Comparison of ENCODE assay signal across 9 cellular contexts in genomic region chr19:737591-738093, GRCh38. TPM values are rescaled to one million over a fixed set of nuclear protein-coding genes. Genes with fewer than 3 reads are reported as not detected.
DNase-seq lines count a peak whose midpoint lies in the region; ATAC-seq and TF ChIP-seq lines count a peak whose summit lies in the region.
"Had no signal": no experiment of that assay in that cellular context is flagged by ENCODE, and none has a peak within 500 bp of the region (broad histone marks: within the 10 kb centered on the region; RNA-seq: fewer than 3 reads in every experiment).

No MANE protein-coding gene starts in this region.

- H3K4me3 ChIP-seq in Caco-2 (ENCODE audit: low read depth, low read length) (no peak overlapping the region), Karpas-422 (ENCODE audit: low read length) (no peak overlapping the region)
- no peak overlapping the region for H3K4me3 ChIP-seq in naive thymus-derived CD4-positive, alpha-beta T cell (ENCODE audit: low read length)

- ATAC-seq in naive thymus-derived CD4-positive, alpha-beta T cell: peak; percentile 78
- ATAC-seq in stimulated activated naive CD8-positive, alpha-beta T cell treated with anti-CD3 and anti-CD28 coated beads, Interleukin-15, amount 100 ng/mL, for 72 hours: peak; percentile 71
- ATAC-seq in GM19455 (IDR thresholded peaks at IDR 0.05; ENCODE audit: unreplicated experiment) (no peak), HG02970 (IDR thresholded peaks at IDR 0.05; ENCODE audit: low FRiP score, unreplicated experiment) (no peak)

- DNase-seq in Caco-2 (peak; percentile 59 to 63), Karpas-422 (peak; percentile 80)
- peak; percentile 59 for DNase-seq in activated CD4-positive, alpha-beta T cell treated with anti-CD3 and anti-CD28 coated beads, Interleukin-2, amount 50 U/mL, for 1 hour
- peak; percentile 39 for DNase-seq in effector CD4-positive, alpha-beta T cell
- DNase-seq in naive thymus-derived CD4-positive, alpha-beta T cell: peak; percentile 12 to 63 (median 47)
- peak; percentile 42 to 62 for DNase-seq in stimulated activated naive CD8-positive, alpha-beta T cell treated with anti-CD3 and anti-CD28 coated beads, Interleukin-15, amount 100 ng/mL, for 72 hours

- H3K36me3 ChIP-seq in Caco-2 (ENCODE audit: control insufficient read depth, insufficient read depth, low read length): no peaks in the 10 kb centered on the region
- no peaks in the 10 kb centered on the region for H3K36me3 ChIP-seq in Karpas-422 (ENCODE audit: insufficient read depth, low read length)
- no peaks in the 10 kb centered on the region for H3K36me3 ChIP-seq in naive thymus-derived CD4-positive, alpha-beta T cell (ENCODE audit: control insufficient read depth in 2 of 3, insufficient read depth in 3 of 3, low read length in 3 of 3)

- no peaks in the 10 kb centered on the region for H3K27me3 ChIP-seq in Caco-2 (replicated peaks; ENCODE audit: control insufficient read depth, insufficient read depth, low read length)
- H3K27me3 ChIP-seq in Karpas-422 (ENCODE audit: low read length): no peaks in the 10 kb centered on the region
- H3K27me3 ChIP-seq in naive thymus-derived CD4-positive, alpha-beta T cell (ENCODE audit: control insufficient read depth in 2 of 2, insufficient read depth in 2 of 2, low read length in 2 of 2): no peaks in the 10 kb centered on the region

- no peaks in the 10 kb centered on the region for H3K9me3 Mint-ChIP-seq in Caco-2 (ENCODE audit: unreplicated experiment)
- H3K9me3 Mint-ChIP-seq in naive thymus-derived CD4-positive, alpha-beta T cell: peaks cover 0 to 3% (median 0%) of the 10 kb centered on the region in 11 donors
- H3K9me3 Mint-ChIP-seq in stimulated activated naive CD8-positive, alpha-beta T cell treated with anti-CD3 and anti-CD28 coated beads, Interleukin-15, amount 100 ng/mL, for 72 hours: no peaks in the 10 kb centered on the region

- no peak overlapping the region for H3K4me2 ChIP-seq in Karpas-422 (ENCODE audit: low read depth, low read length, poor library complexity, severe bottlenecking)

- H2AFZ ChIP-seq in Karpas-422 (ENCODE audit: low read length): no peak overlapping the region

- H3K9me2 ChIP-seq in Karpas-422 (replicated peaks; ENCODE audit: insufficient read depth, low read length): no peaks in the 10 kb centered on the region

- H3K9ac ChIP-seq in Karpas-422 (ENCODE audit: low read length): no peak overlapping the region

- POLR2A ChIA-PET in Caco-2 (lab: Charles Lee): no interaction called here
- POLR2A ChIA-PET in naive thymus-derived CD4-positive, alpha-beta T cell (lab: Charles Lee): no interaction called here

- H3K9me3 ChIP-seq in Caco-2 (peaks cover 5% of the 10 kb centered on the region; the same call in 1 of the 2 replicates), Karpas-422 (ENCODE audit: low read length) (no peaks in the 10 kb centered on the region)
- H3K9me3 ChIP-seq in naive thymus-derived CD4-positive, alpha-beta T cell (ENCODE audit: control insufficient read depth in 2 of 3, low read length in 3 of 3): no peaks in the 10 kb centered on the region

- intact Hi-C loops in Caco-2 (cut with micrococcal nuclease; ENCODE audit: unreplicated experiment): loop anchor here (2.0 kb wide), 1 partner anchor 15 kb away; no protein-coding TSS in a partner anchor
- intact Hi-C loops in naive thymus-derived CD4-positive, alpha-beta T cell (cut with micrococcal nuclease): no loop called here

- H3K27ac Mint-ChIP-seq in Caco-2 (ENCODE audit: unreplicated experiment): peak overlapping the region; percentile 66
- H3K27ac Mint-ChIP-seq in naive thymus-derived CD4-positive, alpha-beta T cell: no peak overlapping the region
- H3K27ac Mint-ChIP-seq in stimulated activated naive CD8-positive, alpha-beta T cell treated with anti-CD3 and anti-CD28 coated beads, Interleukin-15, amount 100 ng/mL, for 72 hours: peak overlapping the region in 1 of 2 donors; percentile 63

- no peaks in the 10 kb centered on the region for H3K27me3 Mint-ChIP-seq in Caco-2 (ENCODE audit: insufficient read depth, unreplicated experiment)
- H3K27me3 Mint-ChIP-seq in naive thymus-derived CD4-positive, alpha-beta T cell: peaks cover 0 to 8% (median 0%) of the 10 kb centered on the region in 5 donors
- peaks cover 12% of the 10 kb centered on the region for H3K27me3 Mint-ChIP-seq in stimulated activated naive CD8-positive, alpha-beta T cell treated with anti-CD3 and anti-CD28 coated beads, Interleukin-15, amount 100 ng/mL, for 72 hours

- H3K79me2 ChIP-seq in Karpas-422 (ENCODE audit: low read length): no peaks in the 10 kb centered on the region

- H3K27ac ChIP-seq in Karpas-422 (ENCODE audit: low read length): no peak overlapping the region
- no peak overlapping the region for H3K27ac ChIP-seq in naive thymus-derived CD4-positive, alpha-beta T cell (ENCODE audit: low read depth, low read length)

- peaks cover 16% of the 10 kb centered on the region for H3K4me1 ChIP-seq in Caco-2
- H3K4me1 ChIP-seq in Karpas-422 (ENCODE audit: low read length): no peaks in the 10 kb centered on the region
- no peaks in the 10 kb centered on the region for H3K4me1 ChIP-seq in naive thymus-derived CD4-positive, alpha-beta T cell (ENCODE audit: control insufficient read depth in 2 of 2, insufficient read depth in 2 of 2, low read length in 2 of 2)

- H3K4me1 Mint-ChIP-seq in Caco-2 (ENCODE audit: low read depth, unreplicated experiment): peaks cover 7% of the 10 kb centered on the region
- peaks cover 0 to 10% (median 5%) of the 10 kb centered on the region in 7 donors for H3K4me1 Mint-ChIP-seq in naive thymus-derived CD4-positive, alpha-beta T cell
- peaks cover 23% of the 10 kb centered on the region for H3K4me1 Mint-ChIP-seq in stimulated activated naive CD8-positive, alpha-beta T cell treated with anti-CD3 and anti-CD28 coated beads, Interleukin-15, amount 100 ng/mL, for 72 hours

- no peak overlapping the region for H3K4me3 Mint-ChIP-seq in Caco-2 (ENCODE audit: unreplicated experiment)
- H3K4me3 Mint-ChIP-seq in naive thymus-derived CD4-positive, alpha-beta T cell: no peak overlapping the region
- H3K4me3 Mint-ChIP-seq in stimulated activated naive CD8-positive, alpha-beta T cell treated with anti-CD3 and anti-CD28 coated beads, Interleukin-15, amount 100 ng/mL, for 72 hours: no peak overlapping the region

- no peaks in the 10 kb centered on the region for H4K20me1 ChIP-seq in Karpas-422 (ENCODE audit: insufficient read depth, low read depth, low read length)

- CTCF ChIA-PET in Caco-2 (lab: Charles Lee): no interaction called here
- CTCF ChIA-PET in naive thymus-derived CD4-positive, alpha-beta T cell (lab: Charles Lee): interaction anchor here (0.8 to 1.6 kb wide), 2 partner anchors 9 to 153 kb away, joined by 3 to 8 read pairs; no protein-coding TSS in a partner anchor

- H3K36me3 Mint-ChIP-seq in Caco-2 (ENCODE audit: insufficient read depth, unreplicated experiment): peaks cover 58% of the 10 kb centered on the region
- H3K36me3 Mint-ChIP-seq in naive thymus-derived CD4-positive, alpha-beta T cell: no peaks in the 10 kb centered on the region

- peak; percentile 39 to 42 for TF ChIP-seq CTCF in Caco-2 (IDR thresholded peaks at IDR 0.05; ENCODE audit: insufficient read depth in 1 of 2, low read depth in 1 of 2, low read length in 1 of 2, severe bottlenecking in 1 of 2, unreplicated experiment in 1 of 2)

- BruUV-seq in Caco-2 (replicated peaks; lab: Mats Ljungman, UMichigan): no TSS peak

RNA-seq across cellular contexts. Expression of gene MISP, which starts 13.3 kb away (rescaled TPM):
- 27.8 and 36.4 TPM in 2 replicates for total RNA-seq in Caco-2 (2022)
- not detected in 2 replicates for total RNA-seq in Karpas-422 (2014; rRNA removed; shearing (Covaris generic); ENCODE audit: low replicate concordance)
- total RNA-seq in naive thymus-derived CD4-positive, alpha-beta T cell: not detected
- not detected for polyA plus RNA-seq in naive thymus-derived CD4-positive, alpha-beta T cell

RNA-seq across cellular contexts. Expression of gene PALM, which starts 28.9 kb away (rescaled TPM):
- total RNA-seq in Caco-2 (2022): 14.7 and 16.1 TPM in 2 replicates
- total RNA-seq in Karpas-422 (2014; rRNA removed; shearing (Covaris generic); ENCODE audit: low replicate concordance): 3.5 TPM in 1 of 2 replicates, not detected in the other
- 1 to 10 TPM in 1 of 5 experiments, not detected in 4; 1.0 TPM for total RNA-seq in naive thymus-derived CD4-positive, alpha-beta T cell
- polyA plus RNA-seq in naive thymus-derived CD4-positive, alpha-beta T cell: not detected

RNA-seq across cellular contexts. Expression of gene PRSS57, which starts 42.4 kb away (rescaled TPM):
- total RNA-seq in Caco-2 (2022): not detected in 2 replicates
- not detected in 2 replicates for total RNA-seq in Karpas-422 (2014; rRNA removed; shearing (Covaris generic); ENCODE audit: low replicate concordance)
- total RNA-seq in naive thymus-derived CD4-positive, alpha-beta T cell: 1 to 10 TPM in 1 of 5 experiments, under 1 TPM in 1, not detected in 3; 0.27 to 2.1 TPM
- polyA plus RNA-seq in naive thymus-derived CD4-positive, alpha-beta T cell: not detected
- total RNA-seq: M059J had no signal

RNA-seq across cellular contexts. Expression of gene PTBP1, which starts 59.6 kb away (rescaled TPM):
- total RNA-seq in Caco-2 (2022): 510 and 522 TPM in 2 replicates
- 170 and 172 TPM in 2 replicates for total RNA-seq in Karpas-422 (2014; rRNA removed; shearing (Covaris generic); ENCODE audit: low replicate concordance)
- total RNA-seq in naive thymus-derived CD4-positive, alpha-beta T cell: 100 to 1,000 TPM; 313 to 524 (median 326) TPM
- 100 to 1,000 TPM; 113 to 227 TPM for polyA plus RNA-seq in naive thymus-derived CD4-positive, alpha-beta T cell

Comparison
In these comparisons a context has a peak if more than half of its experiments do, and no peak if none do; other contexts are left out.
1. ATAC-seq: peak in naive thymus-derived CD4-positive, alpha-beta T cell (single experiment) and stimulated activated naive CD8-positive, alpha-beta T cell treated with anti-CD3 and anti-CD28 coated beads, Interleukin-15, amount 100 ng/mL, for 72 hours (single experiment); none in GM19455 (single experiment) and HG02970 (single experiment).
2. RNA of gene MISP, which starts 13.3 kb away (total RNA-seq): 27.8 to 36.4 TPM in Caco-2; not detected in Karpas-422 and not detected in naive thymus-derived CD4-positive, alpha-beta T cell; every median in the first group is over 10 times any median in the second.
3. Peak in every context shown above with its lines, with median percentiles within 50 percentile points of each other: DNase-seq.